ENCODE assay signal across 19 cellular contexts in genomic region chr6:142356271-142356938, GRCh38.
DNase-seq lines count a peak whose midpoint lies in the region; ATAC-seq, FAIRE-seq and TF ChIP-seq lines count a peak whose summit lies in the region.
"Had no signal": no experiment of that assay in that cellular context is flagged by ENCODE, and none has a peak within 500 bp of the region (broad histone marks: within the 10 kb centered on the region; RNA-seq: fewer than 3 reads in every experiment).

No MANE protein-coding gene starts in this region.

- FAIRE-seq in RCC 7860 (lab: Jason Lieb, UNC) = peak; percentile 54
- FAIRE-seq: GM18507 had no signal

- H3K36me3 Mint-ChIP-seq in stimulated activated naive B cell treated with anti-CD40 and anti-IgM and Interleukin-4, amounts not matched to agents 10 μg/mL and 1 μg/mL and 100 μg/mL, for 72 hours = no peaks in the 10 kb centered on the region

- DNase-seq in GM04504 (ENCODE audit: low read depth) (peak; percentile 67), RCC 7860 (ENCODE audit: low spot score) (peak; percentile 9), fibroblast of pulmonary artery (ENCODE audit: low read depth) (peak; percentile 69), GM10248 (ENCODE audit: extremely low spot score) (no peak), NCI-H748 treated with DMSO at 0.1 percent for 48 hours (lab: John Stamatoyannopoulos, UW) (no peak)
- no peak for DNase-seq in stimulated activated naive B cell treated with anti-CD40 and anti-IgM and Interleukin-4, amounts not matched to agents 10 μg/mL and 1 μg/mL and 100 μg/mL, for 72 hours
- DNase-seq: activated CD4-positive, alpha-beta T cell treated with anti-CD3 and anti-CD28 coated beads for 4 hours; activated T-cell treated with anti-CD3 and anti-CD28 coated beads, Interleukin-2, amount 50 U/mL, for 4 hours; endodermal cell; GF-D8; left colon; NCI-H1436; NCI-H510A; Peyer's patch; stimulated activated CD4-positive, alpha-beta T cell treated with anti-CD3 and anti-CD28 coated beads, Interleukin-2, amount 100 ng/mL, for 24 hours; uterus had no signal

- H3K4me3 Mint-ChIP-seq in stimulated activated naive B cell treated with anti-CD40 and anti-IgM and Interleukin-4, amounts not matched to agents 10 μg/mL and 1 μg/mL and 100 μg/mL, for 72 hours = no peak overlapping the region
- H3K4me3 Mint-ChIP-seq: activated T-cell treated with anti-CD3 and anti-CD28 coated beads, Interleukin-2, amount 50 U/mL, for 4 hours; endodermal cell had no signal

- peak; percentile 10 to 45 for ATAC-seq in stimulated activated naive B cell treated with anti-CD40 and anti-IgM and Interleukin-4, amounts not matched to agents 10 μg/mL and 1 μg/mL and 100 μg/mL, for 72 hours (replicated peaks)
- ATAC-seq in GM18909 (IDR thresholded peaks at IDR 0.05; ENCODE audit: poor library complexity, unreplicated experiment) = no peak
- ATAC-seq: left colon had no signal

- CTCF ChIA-PET in GM10248 (lab: Yijun Ruan, JAX) = interaction anchor here (0.7 to 2.0 kb wide), 12 partner anchors 12 to 244 kb away, joined by 3 to 9 read pairs (median 4); no protein-coding TSS in a partner anchor

- no peaks in the 10 kb centered on the region for H3K27me3 Mint-ChIP-seq in stimulated activated naive B cell treated with anti-CD40 and anti-IgM and Interleukin-4, amounts not matched to agents 10 μg/mL and 1 μg/mL and 100 μg/mL, for 72 hours

- H3K4me3 ChIP-seq in fibroblast of pulmonary artery (replicated peaks; ENCODE audit: low read depth, low read length) = no peak overlapping the region
- H3K4me3 ChIP-seq: cardiac muscle cell, Peyer's patch, uterus had no signal

- POLR2A ChIA-PET in GM10248 (lab: Yijun Ruan, JAX) = no interaction called here

- peaks cover 0 to 5% of the 10 kb centered on the region in 2 donors for H3K4me1 Mint-ChIP-seq in stimulated activated naive B cell treated with anti-CD40 and anti-IgM and Interleukin-4, amounts not matched to agents 10 μg/mL and 1 μg/mL and 100 μg/mL, for 72 hours

- H3K9me3 Mint-ChIP-seq in stimulated activated naive B cell treated with anti-CD40 and anti-IgM and Interleukin-4, amounts not matched to agents 10 μg/mL and 1 μg/mL and 100 μg/mL, for 72 hours = peaks cover 2 to 3% of the 10 kb centered on the region in 2 donors

- H3K27ac Mint-ChIP-seq in stimulated activated naive B cell treated with anti-CD40 and anti-IgM and Interleukin-4, amounts not matched to agents 10 μg/mL and 1 μg/mL and 100 μg/mL, for 72 hours = no peak overlapping the region
- H3K27ac Mint-ChIP-seq: endodermal cell had no signal

- no peak for TF ChIP-seq CTCF in fibroblast of pulmonary artery (IDR thresholded peaks at IDR 0.05; ENCODE audit: low read length, missing control alignments)
- TF ChIP-seq CTCF in GM10248 (IDR thresholded peaks at IDR 0.05; ENCODE audit: control extremely low read depth, extremely low read depth, low read depth, missing control alignments) = no peak

Comparison
In these comparisons a context has a peak if more than half of its experiments do, and no peak if none do; other contexts are left out.
1. DNase-seq: peak in GM04504 (single experiment), RCC 7860 (single experiment) and fibroblast of pulmonary artery (single experiment); none in stimulated activated naive B cell treated with anti-CD40 and anti-IgM and Interleukin-4, amounts not matched to agents 10 μg/mL and 1 μg/mL and 100 μg/mL, for 72 hours (single experiment), GM10248 (single experiment) and NCI-H748 treated with DMSO at 0.1 percent for 48 hours (single experiment).